23 cellular contexts compared by ENCODE assay signal in genomic region chr2:25369876-25370275, GRCh38.
"Had no signal": no experiment of that assay in that cellular context is flagged by ENCODE, and none has a peak within 500 bp of the region (broad histone marks: within the 10 kb centered on the region; RNA-seq: fewer than 3 reads in every experiment).

No MANE protein-coding gene starts in this region.

- ATAC-seq: activated CD8-positive, alpha-beta memory T cell treated with anti-CD3 and anti-CD28 coated beads, Interleukin-2, amount 10 ng/mL, durations not matched to agents 7 days and 5 days; gastroesophageal sphincter; heart right ventricle; natural killer cell treated with Interleukin-12 subunit alpha and Interleukin-12 subunit beta and Interleukin-15 and Interleukin-18, amount 100 ng/mL, for 72 hours; stimulated activated naive CD8-positive, alpha-beta T cell treated with anti-CD3 and anti-CD28 coated beads, Interleukin-15, amount 100 ng/mL, for 72 hours; WTC11 had no signal

- H3K27ac ChIP-seq: cardiac muscle cell, esophagus muscularis mucosa, gastroesophageal sphincter, heart right ventricle had no signal

- H3K9me3 ChIP-seq: esophagus muscularis mucosa, gastroesophageal sphincter, heart right ventricle had no signal

- DNase-seq: activated CD4-positive, alpha-beta memory T cell treated with anti-CD3 and anti-CD28 coated beads, Interleukin-2, amount 10 ng/mL, durations not matched to agents 7 days and 5 days; activated CD4-positive, alpha-beta T cell treated with anti-CD3 and anti-CD28 coated beads for 4 hours; activated CD8-positive, alpha-beta memory T cell treated with anti-CD3 and anti-CD28 coated beads, Interleukin-2, amount 10 ng/mL, durations not matched to agents 7 days and 5 days; activated gamma-delta T cell; activated T-cell treated with anti-CD3 and anti-CD28 coated beads, Interleukin-2, amount 50 U/mL, for 48 hours; amniotic stem cell; dermis blood vessel endothelial cell; effector memory CD4-positive, alpha-beta T cell; heart right ventricle; immature natural killer cell; stimulated activated CD4-positive, alpha-beta T cell treated with anti-CD3 and anti-CD28 coated beads, Interleukin-12 subunit alpha, Interleukin-12 subunit beta, amount 100 ng/mL, for 4 hours; stimulated activated CD4-positive, alpha-beta T cell treated with anti-CD3 and anti-CD28 coated beads, Interleukin-1b, Interleukin-23, amount 100 ng/mL, for 48 hours; stimulated activated naive CD8-positive, alpha-beta T cell treated with anti-CD3 and anti-CD28 coated beads, Interleukin-15, amount 100 ng/mL, for 72 hours; SW 1271; trophoblast cell had no signal

- H3K4me3 ChIP-seq: cardiac muscle cell, esophagus muscularis mucosa, gastroesophageal sphincter, heart right ventricle had no signal

- H3K9me3 Mint-ChIP-seq: activated CD4-positive, alpha-beta memory T cell treated with anti-CD3 and anti-CD28 coated beads, Interleukin-2, amount 10 ng/mL, durations not matched to agents 7 days and 5 days; activated naive CD4-positive, alpha-beta T cell treated with anti-CD3 and anti-CD28 coated beads, Interleukin-2, amount 50 U/mL, for 24 hours; immature natural killer cell; natural killer cell treated with Interleukin-12 subunit alpha and Interleukin-12 subunit beta and Interleukin-15 and Interleukin-18, amount 100 ng/mL, for 72 hours; stimulated activated naive CD8-positive, alpha-beta T cell treated with anti-CD3 and anti-CD28 coated beads, Interleukin-15, amount 100 ng/mL, for 72 hours; WTC11 had no signal

- H3K27ac Mint-ChIP-seq: activated CD4-positive, alpha-beta memory T cell treated with anti-CD3 and anti-CD28 coated beads, Interleukin-2, amount 10 ng/mL, durations not matched to agents 7 days and 5 days; activated CD8-positive, alpha-beta memory T cell treated with anti-CD3 and anti-CD28 coated beads, Interleukin-2, amount 10 ng/mL, durations not matched to agents 7 days and 5 days; immature natural killer cell; natural killer cell treated with Interleukin-12 subunit alpha and Interleukin-12 subunit beta and Interleukin-15 and Interleukin-18, amount 100 ng/mL, for 72 hours; WTC11 had no signal

- H3K36me3 Mint-ChIP-seq: activated CD8-positive, alpha-beta memory T cell treated with anti-CD3 and anti-CD28 coated beads, Interleukin-2, amount 10 ng/mL, durations not matched to agents 7 days and 5 days; natural killer cell treated with Interleukin-12 subunit alpha and Interleukin-12 subunit beta and Interleukin-15 and Interleukin-18, amount 100 ng/mL, for 72 hours; WTC11 had no signal

- FAIRE-seq: endothelial cell of umbilical vein, TTC549 had no signal

- H3K27me3 Mint-ChIP-seq: activated CD4-positive, alpha-beta memory T cell treated with anti-CD3 and anti-CD28 coated beads, Interleukin-2, amount 10 ng/mL, durations not matched to agents 7 days and 5 days; activated CD8-positive, alpha-beta memory T cell treated with anti-CD3 and anti-CD28 coated beads, Interleukin-2, amount 10 ng/mL, durations not matched to agents 7 days and 5 days; activated naive CD4-positive, alpha-beta T cell treated with anti-CD3 and anti-CD28 coated beads, Interleukin-2, amount 50 U/mL, for 24 hours; natural killer cell treated with Interleukin-12 subunit alpha and Interleukin-12 subunit beta and Interleukin-15 and Interleukin-18, amount 100 ng/mL, for 72 hours; stimulated activated naive CD8-positive, alpha-beta T cell treated with anti-CD3 and anti-CD28 coated beads, Interleukin-15, amount 100 ng/mL, for 72 hours had no signal

- H3K4me1 Mint-ChIP-seq: activated CD8-positive, alpha-beta memory T cell treated with anti-CD3 and anti-CD28 coated beads, Interleukin-2, amount 10 ng/mL, durations not matched to agents 7 days and 5 days had no signal

- H3K4me3 Mint-ChIP-seq: activated CD4-positive, alpha-beta memory T cell treated with anti-CD3 and anti-CD28 coated beads, Interleukin-2, amount 10 ng/mL, durations not matched to agents 7 days and 5 days; activated CD8-positive, alpha-beta memory T cell treated with anti-CD3 and anti-CD28 coated beads, Interleukin-2, amount 10 ng/mL, durations not matched to agents 7 days and 5 days; activated naive CD4-positive, alpha-beta T cell treated with anti-CD3 and anti-CD28 coated beads, Interleukin-2, amount 50 U/mL, for 24 hours; immature natural killer cell; natural killer cell treated with Interleukin-12 subunit alpha and Interleukin-12 subunit beta and Interleukin-15 and Interleukin-18, amount 100 ng/mL, for 72 hours; stimulated activated naive CD8-positive, alpha-beta T cell treated with anti-CD3 and anti-CD28 coated beads, Interleukin-15, amount 100 ng/mL, for 72 hours; WTC11 had no signal

- H3K36me3 ChIP-seq: cardiac muscle cell, esophagus muscularis mucosa, gastroesophageal sphincter, heart right ventricle had no signal

- H3K4me1 ChIP-seq: esophagus muscularis mucosa, gastroesophageal sphincter had no signal
